1 cellular context compared by ENCODE assay signal in the genomic region with DNA sequence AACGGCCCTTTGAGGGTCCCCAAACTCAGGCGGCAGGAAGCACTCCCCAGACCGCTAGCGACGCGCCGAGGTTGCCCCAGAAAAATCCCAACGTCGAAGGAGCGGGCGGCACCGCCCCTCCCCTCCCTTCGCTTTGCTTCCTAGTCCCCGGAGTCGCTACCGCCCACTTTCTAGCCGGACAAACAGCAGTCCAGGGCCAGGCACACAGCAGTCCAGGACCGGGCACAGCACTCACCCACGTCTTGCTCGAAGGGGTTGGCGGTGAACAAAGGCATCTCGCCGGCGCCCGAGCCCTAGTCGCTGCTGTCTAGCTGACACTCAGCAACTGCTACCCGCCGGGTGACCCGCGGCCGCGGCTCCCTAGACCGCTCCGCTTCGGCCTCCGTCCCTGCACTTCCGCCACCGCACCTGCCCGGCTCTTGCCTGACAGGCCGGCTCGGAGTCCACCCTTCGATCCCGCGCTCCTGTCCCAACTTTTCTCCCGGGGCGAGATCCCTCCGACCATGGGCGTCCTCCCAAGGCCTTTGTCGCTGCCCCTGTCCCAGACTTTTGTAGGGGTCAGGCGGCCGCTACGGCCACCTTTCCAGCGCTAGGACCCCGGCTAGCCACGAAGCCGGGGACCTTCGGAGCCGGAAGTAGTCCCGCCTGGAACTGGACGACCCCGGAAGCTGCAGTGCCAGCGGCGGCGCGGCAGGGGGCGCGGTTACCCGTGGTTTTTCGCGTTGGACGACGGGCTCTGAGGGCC.
TF ChIP-seq lines count a peak whose summit lies in the region.

A gene (minus strand): TSS at position 396 of the 745 bp plus-strand sequence. CDS start 121 bp downstream, at position 275.

TF ChIP-seq in WTC11, 78 proteins besides CTCF, POLR2A, EP300 and RAD21 (continued from another document):
- TF ChIP-seq, protein P1, sequence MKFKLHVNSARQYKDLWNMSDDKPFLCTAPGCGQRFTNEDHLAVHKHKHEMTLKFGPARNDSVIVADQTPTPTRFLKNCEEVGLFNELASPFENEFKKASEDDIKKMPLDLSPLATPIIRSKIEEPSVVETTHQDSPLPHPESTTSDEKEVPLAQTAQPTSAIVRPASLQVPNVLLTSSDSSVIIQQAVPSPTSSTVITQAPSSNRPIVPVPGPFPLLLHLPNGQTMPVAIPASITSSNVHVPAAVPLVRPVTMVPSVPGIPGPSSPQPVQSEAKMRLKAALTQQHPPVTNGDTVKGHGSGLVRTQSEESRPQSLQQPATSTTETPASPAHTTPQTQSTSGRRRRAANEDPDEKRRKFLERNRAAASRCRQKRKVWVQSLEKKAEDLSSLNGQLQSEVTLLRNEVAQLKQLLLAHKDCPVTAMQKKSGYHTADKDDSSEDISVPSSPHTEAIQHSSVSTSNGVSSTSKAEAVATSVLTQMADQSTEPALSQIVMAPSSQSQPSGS (CRISPR knock-in tag; IDR thresholded peaks at IDR 0.05; ENCODE audit: borderline replicate concordance, low read depth) = no peak
